8 cellular contexts compared by ENCODE assay signal in the genomic region with DNA sequence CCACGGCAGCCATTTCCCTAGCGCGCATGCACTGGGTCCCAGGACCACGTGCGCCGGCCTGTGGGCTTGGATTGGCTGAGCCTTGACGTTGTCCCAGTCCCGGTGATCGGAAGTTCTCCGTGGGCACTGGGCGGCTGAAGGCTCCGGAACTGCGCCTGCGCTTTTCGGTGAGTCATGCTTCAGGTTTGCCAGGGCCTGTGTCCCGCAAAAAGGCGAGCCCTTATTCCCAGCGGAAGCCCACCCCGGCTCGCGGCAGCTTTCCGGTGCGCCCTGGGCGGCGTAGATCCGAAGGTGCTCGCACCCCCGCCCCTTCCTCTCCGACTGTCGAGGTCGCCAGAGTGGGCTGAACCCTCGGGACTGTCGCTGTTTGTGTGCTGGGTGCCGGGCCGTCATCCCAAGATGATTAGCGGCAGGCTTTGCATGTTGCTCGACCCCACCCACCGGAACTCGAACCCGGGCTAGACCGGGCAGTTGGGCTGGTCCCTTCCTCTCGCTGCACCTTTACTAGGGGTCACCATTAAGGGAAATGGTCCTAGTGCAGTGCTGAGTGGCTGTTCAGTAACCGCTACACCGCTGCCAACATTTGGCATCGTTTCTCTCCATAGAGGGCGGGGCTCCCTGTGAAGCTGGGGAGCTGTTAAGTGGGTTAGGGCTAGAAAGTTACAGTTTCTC. TPM values are rescaled to one million over a fixed set of nuclear protein-coding genes. Genes with fewer than 3 reads are reported as not detected.
DNase-seq lines count a peak whose midpoint lies in the region; ATAC-seq, FAIRE-seq and TF ChIP-seq lines count a peak whose summit lies in the region.

A gene with protein sequence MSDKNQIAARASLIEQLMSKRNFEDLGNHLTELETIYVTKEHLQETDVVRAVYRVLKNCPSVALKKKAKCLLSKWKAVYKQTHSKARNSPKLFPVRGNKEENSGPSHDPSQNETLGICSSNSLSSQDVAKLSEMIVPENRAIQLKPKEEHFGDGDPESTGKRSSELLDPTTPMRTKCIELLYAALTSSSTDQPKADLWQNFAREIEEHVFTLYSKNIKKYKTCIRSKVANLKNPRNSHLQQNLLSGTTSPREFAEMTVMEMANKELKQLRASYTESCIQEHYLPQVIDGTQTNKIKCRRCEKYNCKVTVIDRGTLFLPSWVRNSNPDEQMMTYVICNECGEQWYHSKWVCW (plus strand): TSS at position 120 of the 672 bp plus-strand sequence. CDS start 9,368 bp downstream, outside the sequence.

- TF ChIP-seq POLR2A in GM12891 (IDR thresholded peaks at IDR 0.05; ENCODE audit: low read depth, low read length): peak; percentile 52; the same call in 1 of the 2 replicates

- no peaks in the 10 kb centered on the region for H3K9me3 ChIP-seq in cardiac muscle cell (ENCODE audit: low read depth)
- H3K9me3 ChIP-seq in pancreas: no peaks in the 10 kb centered on the region
- H3K9me3 ChIP-seq in tibial artery: no peaks in the 10 kb centered on the region

- TF ChIP-seq CTCF in cardiac muscle cell (IDR thresholded peaks at IDR 0.05; ENCODE audit: low read depth, low read length) (no peak), pancreas (IDR thresholded peaks at IDR 0.05) (no peak), tibial artery (IDR thresholded peaks at IDR 0.05) (no peak)

- intact Hi-C loops in pancreas (cut with DNase I) (loop anchor here in 1 of 3 donors (10.0 kb wide), 1 partner anchor 92 kb away; no protein-coding TSS in a partner anchor), tibial artery (cut with DNase I; ENCODE audit: low total_unique reads) (no loop called here)

- H3K27ac ChIP-seq in adipose tissue (ENCODE audit: low read depth, low read length): peak within 1 kb of the TSS; percentile 19
- H3K27ac ChIP-seq in cardiac muscle cell: peak within 1 kb of the TSS; percentile 85
- H3K27ac ChIP-seq in pancreas: peak within 1 kb of the TSS; percentile 68 to 92 (median 76)
- peak within 1 kb of the TSS; percentile 91 to 97 for H3K27ac ChIP-seq in tibial artery

- DNase-seq in GM12891 (ENCODE audit: insufficient read length, low spot score) (peak; percentile 58), NCI-H1417 (lab: John Stamatoyannopoulos, UW) (peak; percentile 94 to 99 (median 98)), SW480 (ENCODE audit: low spot score) (peak; percentile 96), cardiac muscle cell (ENCODE audit: low read depth in 1 of 2, low spot score in 1 of 2) (peak; percentile 97 to 98), pancreas (peak; percentile 93 to 99 (median 98)), tibial artery (peak; percentile 93 to 97)

- H3K27me3 ChIP-seq in cardiac muscle cell (no peaks in the 10 kb centered on the region), pancreas (no peaks in the 10 kb centered on the region), tibial artery (no peaks in the 10 kb centered on the region)

- peak within 1 kb of the TSS; percentile 47 for H3K4me3 ChIP-seq in cardiac muscle cell
- peak within 1 kb of the TSS; percentile 26 to 63 (median 49) for H3K4me3 ChIP-seq in pancreas
- peak within 1 kb of the TSS; percentile 70 to 73 for H3K4me3 ChIP-seq in tibial artery

- H3K4me1 ChIP-seq in cardiac muscle cell (ENCODE audit: low read depth) (no peaks in the 10 kb centered on the region), pancreas (peaks cover 5 to 15% (median 6%) of the 10 kb centered on the region in 3 donors), tibial artery (peaks cover 0 to 20% (median 6%) of the 10 kb centered on the region in 4 donors)

- 0 to 3% (median 0%) methylated on average over 35 to 46 of the region's 46 CpGs for WGBS in adipose tissue, 3 donors
- 0 to 2% methylated on average over 46 of the region's 46 CpGs for WGBS in pancreas, 2 donors

- peak; percentile 99 for FAIRE-seq in GM12891 (lab: Jason Lieb, UNC)
- peak; percentile 99 for FAIRE-seq in pancreas (lab: Jason Lieb, UNC)

- ATAC-seq in HG02763 (IDR thresholded peaks at IDR 0.05; ENCODE audit: unreplicated experiment) (peak; percentile 97), pancreas (peak; percentile 97 to 100 (median 100))

- H3K36me3 ChIP-seq in cardiac muscle cell (no peaks in the 10 kb centered on the region), pancreas (no peaks in the 10 kb centered on the region), tibial artery (peaks cover 0 to 9% (median 0%) of the 10 kb centered on the region in 3 donors)

TF ChIP-seq in GM12891, 5 proteins besides CTCF, POLR2A, EP300 and RAD21:
- TF ChIP-seq POU2F2 (IDR thresholded peaks at IDR 0.05; ENCODE audit: low read depth, low read length) (peak; percentile 54; the same call in 1 of the 2 replicates), POLR2AphosphoS5 (IDR thresholded peaks at IDR 0.05; ENCODE audit: low read depth, low read length) (no peak), TAF1 (IDR thresholded peaks at IDR 0.05; ENCODE audit: low read depth, low read length) (no peak), PAX5 (IDR thresholded peaks at IDR 0.05; ENCODE audit: insufficient read depth, low read length, severe bottlenecking) (no peak), SPI1 (IDR thresholded peaks at IDR 0.05; ENCODE audit: low read depth, low read length) (no peak)

RNA-seq across cellular contexts. Expression of the gene that starts here (rescaled TPM):
- 0.60 TPM for polyA plus RNA-seq in GM12891 (2012; ENCODE audit: low read depth, missing spikeins)
- polyA plus RNA-seq in adipose tissue: 1 to 10 TPM in 2 of 3 donors, under 1 TPM in 1; 0.97 to 3.1 (median 1.2) TPM
- total RNA-seq in cardiac muscle cell: 2.9 and 6.9 TPM in 2 replicates
- polyA plus RNA-seq in cardiac muscle cell: 3.5 and 4.7 TPM in 2 replicates
- 1 to 10 TPM; 2.0 to 4.6 (median 2.6) TPM for total RNA-seq in pancreas
- polyA plus RNA-seq in pancreas: 1 to 10 TPM; 2.1 to 2.9 TPM

Comparison
In these comparisons a context has a peak if more than half of its experiments do, and no peak if none do; other contexts are left out.
1. Peak in every context shown above with its lines: DNase-seq, ATAC-seq, H3K4me3 ChIP-seq and H3K27ac ChIP-seq.
2. H3K27ac ChIP-seq: peak in every context shown above with its lines; median percentile 94 in tibial artery; 85 in cardiac muscle cell; 76 in pancreas; 19 in adipose tissue.